10 cellular contexts compared by ENCODE assay signal in genomic region chr16:74226361-74226979, GRCh38.
DNase-seq lines count a peak whose midpoint lies in the region; ATAC-seq and TF ChIP-seq lines count a peak whose summit lies in the region.
"Had no signal": no experiment of that assay in that cellular context is flagged by ENCODE, and none has a peak within 500 bp of the region (broad histone marks: within the 10 kb centered on the region; RNA-seq: fewer than 3 reads in every experiment).

No MANE protein-coding gene starts in this region.

- no peak for ATAC-seq in activated CD8-positive, alpha-beta T cell treated with anti-CD3 and anti-CD28 coated beads for 36 hours
- ATAC-seq in activated CD8-positive, alpha-beta T cell treated with anti-CD3 and anti-CD28 coated beads, Interleukin-2, amount 10 ng/mL, durations not matched to agents 7 days and 5 days, result no peak

- H3K9me3 Mint-ChIP-seq in activated CD8-positive, alpha-beta T cell treated with anti-CD3 and anti-CD28 coated beads for 36 hours, result no peaks in the 10 kb centered on the region
- H3K9me3 Mint-ChIP-seq in activated CD8-positive, alpha-beta T cell treated with anti-CD3 and anti-CD28 coated beads, Interleukin-2, amount 10 ng/mL, durations not matched to agents 7 days and 5 days (ENCODE audit: insufficient read depth), result no peaks in the 10 kb centered on the region
- H3K9me3 Mint-ChIP-seq in Calu3 (ENCODE audit: low read depth, unreplicated experiment), result no peaks in the 10 kb centered on the region

- H3K4me2 ChIP-seq in OCI-LY3 (ENCODE audit: low read length), result peak overlapping the region; percentile 23

- no peaks in the 10 kb centered on the region for H4K20me1 ChIP-seq in OCI-LY3 (ENCODE audit: insufficient read depth, low read length)

- H3K4me1 ChIP-seq in OCI-LY3 (ENCODE audit: low read length) (peaks cover 12% of the 10 kb centered on the region), transverse colon (no peaks in the 10 kb centered on the region)

- no peak for TF ChIP-seq POLR2A in transverse colon (IDR thresholded peaks at IDR 0.05)

- H3K27me3 Mint-ChIP-seq in activated CD8-positive, alpha-beta T cell treated with anti-CD3 and anti-CD28 coated beads for 36 hours, result peaks cover 5% of the 10 kb centered on the region
- peaks cover 17% of the 10 kb centered on the region for H3K27me3 Mint-ChIP-seq in activated CD8-positive, alpha-beta T cell treated with anti-CD3 and anti-CD28 coated beads, Interleukin-2, amount 10 ng/mL, durations not matched to agents 7 days and 5 days (ENCODE audit: low read depth)
- H3K27me3 Mint-ChIP-seq in Calu3 (ENCODE audit: unreplicated experiment), result peaks cover 32% of the 10 kb centered on the region

- H3K4me3 ChIP-seq in OCI-LY3 (ENCODE audit: low read length) (no peak overlapping the region), transverse colon (no peak overlapping the region)
- H3K4me3 ChIP-seq: tibial nerve had no signal

- POLR2A ChIA-PET in activated CD8-positive, alpha-beta T cell treated with anti-CD3 and anti-CD28 coated beads for 36 hours (lab: Charles Lee), result no interaction called here
- POLR2A ChIA-PET in activated CD8-positive, alpha-beta T cell treated with anti-CD3 and anti-CD28 coated beads, Interleukin-2, amount 10 ng/mL, durations not matched to agents 7 days and 5 days (lab: Charles Lee), result no interaction called here

- in situ Hi-C loops in transverse colon (cut with MboI; ENCODE audit: low pct_ligation_motif_present in 1 of 4, low pct_unique_long_range_greater_than_20kb in 1 of 4, low sequenced_read_pairs in 3 of 4), result loop anchor here in 1 of 4 donors (25.0 kb wide), 1 partner anchor 164 kb away; no protein-coding TSS in a partner anchor

- no peaks in the 10 kb centered on the region for H3K4me1 Mint-ChIP-seq in activated CD8-positive, alpha-beta T cell treated with anti-CD3 and anti-CD28 coated beads for 36 hours (ENCODE audit: low read depth)
- H3K4me1 Mint-ChIP-seq in activated CD8-positive, alpha-beta T cell treated with anti-CD3 and anti-CD28 coated beads, Interleukin-2, amount 10 ng/mL, durations not matched to agents 7 days and 5 days (ENCODE audit: low read depth), result no peaks in the 10 kb centered on the region
- H3K4me1 Mint-ChIP-seq in Calu3 (ENCODE audit: low read depth, unreplicated experiment), result no peaks in the 10 kb centered on the region

- DNase-seq in activated CD8-positive, alpha-beta T cell treated with anti-CD3 and anti-CD28 coated beads for 36 hours, result no peak
- DNase-seq in activated CD8-positive, alpha-beta T cell treated with anti-CD3 and anti-CD28 coated beads, Interleukin-2, amount 10 ng/mL, durations not matched to agents 7 days and 5 days, result no peak
- DNase-seq in fibroblast of the conjunctiva (ENCODE audit: low read depth), result peak; percentile 5
- DNase-seq in transverse colon, result no peak
- no peak for DNase-seq in Calu3
- DNase-seq in stimulated activated CD4-positive, alpha-beta T cell treated with anti-CD3 and anti-CD28 coated beads, Interleukin-4, amount 100 ng/mL, for 24 hours, result no peak
- no peak for DNase-seq in activated T-cell treated with anti-CD3 and anti-CD28 coated beads, Interleukin-2, amount 50 U/mL, for 48 hours
- DNase-seq: DMS79 had no signal

- H3K79me2 ChIP-seq in OCI-LY3 (ENCODE audit: low read length), result no peaks in the 10 kb centered on the region

- no peak overlapping the region for H3K27ac Mint-ChIP-seq in activated CD8-positive, alpha-beta T cell treated with anti-CD3 and anti-CD28 coated beads for 36 hours
- H3K27ac Mint-ChIP-seq in activated CD8-positive, alpha-beta T cell treated with anti-CD3 and anti-CD28 coated beads, Interleukin-2, amount 10 ng/mL, durations not matched to agents 7 days and 5 days, result no peak overlapping the region
- no peak overlapping the region for H3K27ac Mint-ChIP-seq in Calu3 (ENCODE audit: unreplicated experiment)

- H3K27me3 ChIP-seq in OCI-LY3 (ENCODE audit: low read depth, low read length), result 0 out of 2 replicates have a peak, but pooled peaks cover 2% of the 10 kb centered on the region
- H3K27me3 ChIP-seq in transverse colon, result no peaks in the 10 kb centered on the region
- H3K27me3 ChIP-seq: tibial nerve had no signal

- no TSS peak for BruUV-seq in Calu3 (replicated peaks; lab: Mats Ljungman, UMichigan)

- no peaks in the 10 kb centered on the region for H3K36me3 ChIP-seq in OCI-LY3 (replicated peaks; ENCODE audit: low read depth, low read length)
- no peaks in the 10 kb centered on the region for H3K36me3 ChIP-seq in transverse colon
- H3K36me3 ChIP-seq: tibial nerve had no signal

- H3K36me3 Mint-ChIP-seq in activated CD8-positive, alpha-beta T cell treated with anti-CD3 and anti-CD28 coated beads for 36 hours (ENCODE audit: low read depth), result no peaks in the 10 kb centered on the region
- H3K36me3 Mint-ChIP-seq in activated CD8-positive, alpha-beta T cell treated with anti-CD3 and anti-CD28 coated beads, Interleukin-2, amount 10 ng/mL, durations not matched to agents 7 days and 5 days (ENCODE audit: low read depth), result no peaks in the 10 kb centered on the region
- no peaks in the 10 kb centered on the region for H3K36me3 Mint-ChIP-seq in Calu3 (ENCODE audit: insufficient read depth, unreplicated experiment)

- peak; percentile 19 for TF ChIP-seq CTCF in activated CD8-positive, alpha-beta T cell treated with anti-CD3 and anti-CD28 coated beads for 36 hours (IDR thresholded peaks at IDR 0.05)
- TF ChIP-seq CTCF in OCI-LY3 (IDR thresholded peaks at IDR 0.05; ENCODE audit: low read depth, low read length) (peak; percentile 75), transverse colon (IDR thresholded peaks at IDR 0.05) (peak; percentile 18 to 37 (median 27)), Calu3 (IDR thresholded peaks at IDR 0.05; ENCODE audit: unreplicated experiment) (no peak)

- H3K27ac ChIP-seq in OCI-LY3 (ENCODE audit: low read length) (no peak overlapping the region), transverse colon (no peak overlapping the region)
- H3K27ac ChIP-seq: tibial nerve had no signal

- no peak overlapping the region for H3K4me3 Mint-ChIP-seq in activated CD8-positive, alpha-beta T cell treated with anti-CD3 and anti-CD28 coated beads for 36 hours
- no peak overlapping the region for H3K4me3 Mint-ChIP-seq in activated CD8-positive, alpha-beta T cell treated with anti-CD3 and anti-CD28 coated beads, Interleukin-2, amount 10 ng/mL, durations not matched to agents 7 days and 5 days
- no peak overlapping the region for H3K4me3 Mint-ChIP-seq in Calu3 (ENCODE audit: low read depth, unreplicated experiment)

- H2AFZ ChIP-seq in OCI-LY3 (ENCODE audit: low read depth, low read length), result no peak overlapping the region

- WGBS in transverse colon (ENCODE audit: low coverage in 1 of 2), 2 donors, result 29 to 35% methylated on average over 6 of the region's 6 CpGs

- H3K9me3 ChIP-seq in OCI-LY3 (ENCODE audit: insufficient read depth, low read length) (no peaks in the 10 kb centered on the region), transverse colon (no peaks in the 10 kb centered on the region)
- H3K9me3 ChIP-seq: tibial nerve had no signal

- TF ChIP-seq EP300 in transverse colon (IDR thresholded peaks at IDR 0.05; ENCODE audit: low read depth), result no peak

- CTCF ChIA-PET in activated CD8-positive, alpha-beta T cell treated with anti-CD3 and anti-CD28 coated beads for 36 hours (lab: Charles Lee), result interaction anchor here (1.0 to 1.8 kb wide), 4 partner anchors 8 to 219 kb away, joined by 3 to 4 read pairs (median 4); no protein-coding TSS in a partner anchor
- CTCF ChIA-PET in activated CD8-positive, alpha-beta T cell treated with anti-CD3 and anti-CD28 coated beads, Interleukin-2, amount 10 ng/mL, durations not matched to agents 7 days and 5 days (lab: Charles Lee), result interaction anchor here (1.1 to 1.5 kb wide), 3 partner anchors 10 to 51 kb away, joined by 3 to 5 read pairs (median 3); no protein-coding TSS in a partner anchor
- CTCF ChIA-PET in Calu3 (lab: Charles Lee), result interaction anchor here (0.7 to 1.8 kb wide), 11 partner anchors 9 to 348 kb away, joined by 3 to 7 read pairs (median 3); no protein-coding TSS in a partner anchor

- H3K9ac ChIP-seq in OCI-LY3 (ENCODE audit: low read length), result no peak overlapping the region

- intact Hi-C loops in activated CD8-positive, alpha-beta T cell treated with anti-CD3 and anti-CD28 coated beads for 36 hours (cut with micrococcal nuclease), result no loop called here
- intact Hi-C loops in transverse colon (cut with DNase I; ENCODE audit: low total_unique reads), result no loop called here
- intact Hi-C loops in Calu3 (cut with micrococcal nuclease; ENCODE audit: unreplicated experiment), result no loop called here
